Comparison of ENCODE assay signal across 1 cellular context in genomic region chr14:49598182-49598478, GRCh38.
TF ChIP-seq lines count a peak whose summit lies in the region.

No MANE protein-coding gene starts in this region.

TF ChIP-seq in A549, 52 proteins besides CTCF, POLR2A, EP300 and RAD21 (continued from another document):
- no peak for TF ChIP-seq REST (IDR thresholded peaks at IDR 0.05)
- no peak for TF ChIP-seq CEBPB (IDR thresholded peaks at IDR 0.05)
- TF ChIP-seq MAX (IDR thresholded peaks at IDR 0.05): no peak
- no peak for TF ChIP-seq POLR2AphosphoS2 (conservative IDR thresholded peaks at IDR 0.05; ENCODE audit: low read length)
- TF ChIP-seq FOSL2 (IDR thresholded peaks at IDR 0.05): no peak
- TF ChIP-seq FOSL2 (CRISPR knock-in tag; IDR thresholded peaks at IDR 0.05): no peak
- no peak for TF ChIP-seq EHF (CRISPR knock-in tag; IDR thresholded peaks at IDR 0.05)
- no peak for TF ChIP-seq MYC (IDR thresholded peaks at IDR 0.05; ENCODE audit: borderline replicate concordance, low read length)
- no peak for TF ChIP-seq HOXB13 (CRISPR knock-in tag; IDR thresholded peaks at IDR 0.05; ENCODE audit: low read depth)
- TF ChIP-seq ESRRA (IDR thresholded peaks at IDR 0.05; ENCODE audit: borderline replicate concordance, low read length): no peak
- TF ChIP-seq CBX8 (IDR thresholded peaks at IDR 0.05): no peak
- no peak for TF ChIP-seq CBX2 (IDR thresholded peaks at IDR 0.05; ENCODE audit: borderline replicate concordance, low read depth)
- no peak for TF ChIP-seq PBX3 (IDR thresholded peaks at IDR 0.05)
- no peak for TF ChIP-seq RCOR1 (IDR thresholded peaks at IDR 0.05; ENCODE audit: low read depth, low read length)
